Comparison of ENCODE assay signal across 1 cellular context in genomic region chr6:42960243-42961019, GRCh38.
TF ChIP-seq lines count a peak whose summit lies in the region.

GNMT (plus strand) TSS chr6:42960754; CDS start chr6:42960768, 14 bp downstream.

TF ChIP-seq in HepG2, 621 proteins besides CTCF, POLR2A, EP300 and RAD21 (continued from another document and continues in another):
- TF ChIP-seq ZNF331 (CRISPR knock-in tag; IDR thresholded peaks at IDR 0.05), result no peak; the same call in 1 of the 2 replicates
- TF ChIP-seq CSRNP1 (CRISPR knock-in tag; IDR thresholded peaks at IDR 0.05), result peak; percentile 73; the same call in 1 of the 2 replicates
- TF ChIP-seq PREB (CRISPR knock-in tag; IDR thresholded peaks at IDR 0.05), result no peak
- 0 out of 2 replicates have a peak, but pooled peaks have one; percentile 15 for TF ChIP-seq SMAD1 (CRISPR knock-in tag; IDR thresholded peaks at IDR 0.05; ENCODE audit: borderline replicate concordance, low read depth)
- TF ChIP-seq FOSL2 (CRISPR knock-in tag; IDR thresholded peaks at IDR 0.05), result no peak
- TF ChIP-seq FOXC1 (CRISPR knock-in tag; IDR thresholded peaks at IDR 0.05; ENCODE audit: borderline replicate concordance), result peak; percentile 86
- TF ChIP-seq ZNF839 (CRISPR knock-in tag; IDR thresholded peaks at IDR 0.05; ENCODE audit: borderline replicate concordance), result peak; percentile 66; the same call in 1 of the 2 replicates
- TF ChIP-seq ZNF597 (CRISPR knock-in tag; IDR thresholded peaks at IDR 0.05), result no peak
- no peak for TF ChIP-seq GPN1 (CRISPR knock-in tag; IDR thresholded peaks at IDR 0.05; ENCODE audit: borderline replicate concordance)
- TF ChIP-seq TBX3 (IDR thresholded peaks at IDR 0.05; ENCODE audit: borderline replicate concordance), result no peak
- TF ChIP-seq NFRKB (IDR thresholded peaks at IDR 0.05), result no peak
- TF ChIP-seq SRSF1 (optimal IDR thresholded peaks at IDR 0.05; ENCODE audit: low read depth, low read length), result peak; percentile 88
- no peak for TF ChIP-seq ZNF382 (CRISPR knock-in tag; IDR thresholded peaks at IDR 0.05; ENCODE audit: borderline replicate concordance)
- TF ChIP-seq PHF21A (CRISPR knock-in tag; IDR thresholded peaks at IDR 0.05), result peak; percentile 85; the same call in 1 of the 2 replicates
- no peak for TF ChIP-seq ZFP82 (CRISPR knock-in tag; IDR thresholded peaks at IDR 0.05; ENCODE audit: borderline replicate concordance)
- no peak; the same call in 1 of the 2 replicates for TF ChIP-seq CAMTA2 (CRISPR knock-in tag; IDR thresholded peaks at IDR 0.05; ENCODE audit: borderline replicate concordance)
- no peak for TF ChIP-seq TEAD2 (CRISPR knock-in tag; IDR thresholded peaks at IDR 0.05)
- TF ChIP-seq PRDM4 (CRISPR knock-in tag; IDR thresholded peaks at IDR 0.05; ENCODE audit: borderline replicate concordance), result no peak
- no peak; the same call in 1 of the 2 replicates for TF ChIP-seq ZNF564 (CRISPR knock-in tag; IDR thresholded peaks at IDR 0.05)
- no peak for TF ChIP-seq ZFP41 (CRISPR knock-in tag; IDR thresholded peaks at IDR 0.05; ENCODE audit: borderline replicate concordance)
- peak; percentile 9; the same call in 1 of the 2 replicates for TF ChIP-seq ZNF761 (CRISPR knock-in tag; conservative IDR thresholded peaks at IDR 0.05)
- no peak for TF ChIP-seq TEF (CRISPR knock-in tag; IDR thresholded peaks at IDR 0.05)
- TF ChIP-seq ZSCAN30 (CRISPR knock-in tag; IDR thresholded peaks at IDR 0.05), result no peak
- TF ChIP-seq KDM5A (IDR thresholded peaks at IDR 0.05; ENCODE audit: borderline replicate concordance, low read length), result no peak
- TF ChIP-seq ZNF652 (CRISPR knock-in tag; IDR thresholded peaks at IDR 0.05; ENCODE audit: borderline replicate concordance, low read depth), result no peak
- peak; percentile 87 for TF ChIP-seq HBP1 (CRISPR knock-in tag; IDR thresholded peaks at IDR 0.05; ENCODE audit: low read depth)
- no peak for TF ChIP-seq ZNF282 (IDR thresholded peaks at IDR 0.05; ENCODE audit: partially characterized antibody)
- TF ChIP-seq LBX2 (CRISPR knock-in tag; IDR thresholded peaks at IDR 0.05; ENCODE audit: borderline replicate concordance), result peak; percentile 16; the same call in 1 of the 2 replicates
- no peak for TF ChIP-seq CCDC6 (CRISPR knock-in tag; IDR thresholded peaks at IDR 0.05)
- no peak for TF ChIP-seq ZBTB44 (CRISPR knock-in tag; IDR thresholded peaks at IDR 0.05)
- no peak for TF ChIP-seq ZNF207 (IDR thresholded peaks at IDR 0.05; ENCODE audit: borderline replicate concordance)
- no peak for TF ChIP-seq PBX2 (CRISPR knock-in tag; IDR thresholded peaks at IDR 0.05)
- no peak for TF ChIP-seq CBFB (CRISPR knock-in tag; IDR thresholded peaks at IDR 0.05)
- TF ChIP-seq ADNP (CRISPR knock-in tag; IDR thresholded peaks at IDR 0.05), result no peak
- no peak for TF ChIP-seq ZBTB33 (CRISPR knock-in tag; IDR thresholded peaks at IDR 0.05)
- no peak for TF ChIP-seq MAFG (CRISPR knock-in tag; IDR thresholded peaks at IDR 0.05)
- TF ChIP-seq SAFB2 (CRISPR knock-in tag; IDR thresholded peaks at IDR 0.05; ENCODE audit: borderline replicate concordance, low read depth), result 0 out of 2 replicates have a peak, but pooled peaks have one; percentile 38
- no peak; the same call in 1 of the 2 replicates for TF ChIP-seq ZBTB7A (CRISPR knock-in tag; IDR thresholded peaks at IDR 0.05)
- TF ChIP-seq XRCC5 (optimal IDR thresholded peaks at IDR 0.05; ENCODE audit: low read length), result peak; percentile 46
- TF ChIP-seq ARHGAP35 (CRISPR knock-in tag; IDR thresholded peaks at IDR 0.05; ENCODE audit: borderline replicate concordance), result peak; percentile 40; the same call in 1 of the 2 replicates
- TF ChIP-seq FOXK1 (CRISPR knock-in tag; IDR thresholded peaks at IDR 0.05; ENCODE audit: borderline replicate concordance, low read depth), result no peak
- TF ChIP-seq ZFAT (CRISPR knock-in tag; conservative IDR thresholded peaks at IDR 0.05), result no peak; the same call in 1 of the 2 replicates
- no peak; the same call in 1 of the 2 replicates for TF ChIP-seq ZNF546 (CRISPR knock-in tag; conservative IDR thresholded peaks at IDR 0.05)
- no peak for TF ChIP-seq ZNF816 (CRISPR knock-in tag; IDR thresholded peaks at IDR 0.05; ENCODE audit: borderline replicate concordance)
- TF ChIP-seq ZNF550 (CRISPR knock-in tag; IDR thresholded peaks at IDR 0.05; ENCODE audit: borderline replicate concordance), result no peak
- TF ChIP-seq ATF4 (CRISPR knock-in tag; IDR thresholded peaks at IDR 0.05), result 0 out of 4 replicates have a peak, but pooled peaks of 1 of the 2 experiments have one; percentile 3
- TF ChIP-seq SMC3 (IDR thresholded peaks at IDR 0.05; ENCODE audit: low read length), result no peak
- TF ChIP-seq ZNF326 (CRISPR knock-in tag; IDR thresholded peaks at IDR 0.05; ENCODE audit: borderline replicate concordance), result no peak
